In genomic region chr11:61958590-61958989, GRCh38 we compare ENCODE assay signal across 16 cellular contexts.
"Had no signal": no experiment of that assay in that cellular context is flagged by ENCODE, and none has a peak within 500 bp of the region (broad histone marks: within the 10 kb centered on the region; RNA-seq: fewer than 3 reads in every experiment).

No MANE protein-coding gene starts in this region.

- H3K4me3 ChIP-seq: adrenal gland, cardiac muscle cell, gastroesophageal sphincter, heart right ventricle, skin epidermis, suprapubic skin had no signal

- H3K4me3 Mint-ChIP-seq: activated naive CD4-positive, alpha-beta T cell treated with anti-CD3 and anti-CD28 coated beads, Interleukin-2, amount 50 U/mL, for 24 hours; activated T-cell treated with anti-CD3 and anti-CD28 coated beads, Interleukin-2, amount 50 U/mL, for 24 hours; naive thymus-derived CD8-positive, alpha-beta T cell; type B pancreatic cell had no signal

- ATAC-seq: gastroesophageal sphincter; heart right ventricle; naive thymus-derived CD8-positive, alpha-beta T cell had no signal

- H3K27ac Mint-ChIP-seq: activated T-cell treated with anti-CD3 and anti-CD28 coated beads, Interleukin-2, amount 50 U/mL, for 24 hours had no signal

- H3K27me3 ChIP-seq: adrenal gland, heart right ventricle had no signal

- H3K27ac ChIP-seq: adrenal gland, cardiac muscle cell, suprapubic skin had no signal

- H3K9me3 ChIP-seq: adrenal gland, gastroesophageal sphincter, heart right ventricle, suprapubic skin had no signal

- H3K9me3 Mint-ChIP-seq: activated naive CD4-positive, alpha-beta T cell treated with anti-CD3 and anti-CD28 coated beads, Interleukin-2, amount 50 U/mL, for 24 hours; activated T-cell treated with anti-CD3 and anti-CD28 coated beads, Interleukin-2, amount 50 U/mL, for 24 hours; naive thymus-derived CD8-positive, alpha-beta T cell; type B pancreatic cell had no signal

- DNase-seq: activated CD4-positive, alpha-beta T cell treated with anti-CD3 and anti-CD28 coated beads, Interleukin-2, amount 50 U/mL, for 1 hour; activated effector memory CD4-positive, alpha-beta T cell treated with Interleukin-2 at 50 U/mL for 16 hours; heart right ventricle; mesenchymal stem cell; naive thymus-derived CD8-positive, alpha-beta T cell; stimulated activated CD4-positive, alpha-beta T cell treated with anti-CD3 and anti-CD28 coated beads, Interleukin-4, amount 100 ng/mL, for 24 hours; stimulated activated naive CD4-positive, alpha-beta T cell; T1000 had no signal
